ENCODE assay signal across 9 cellular contexts in the genomic region with DNA sequence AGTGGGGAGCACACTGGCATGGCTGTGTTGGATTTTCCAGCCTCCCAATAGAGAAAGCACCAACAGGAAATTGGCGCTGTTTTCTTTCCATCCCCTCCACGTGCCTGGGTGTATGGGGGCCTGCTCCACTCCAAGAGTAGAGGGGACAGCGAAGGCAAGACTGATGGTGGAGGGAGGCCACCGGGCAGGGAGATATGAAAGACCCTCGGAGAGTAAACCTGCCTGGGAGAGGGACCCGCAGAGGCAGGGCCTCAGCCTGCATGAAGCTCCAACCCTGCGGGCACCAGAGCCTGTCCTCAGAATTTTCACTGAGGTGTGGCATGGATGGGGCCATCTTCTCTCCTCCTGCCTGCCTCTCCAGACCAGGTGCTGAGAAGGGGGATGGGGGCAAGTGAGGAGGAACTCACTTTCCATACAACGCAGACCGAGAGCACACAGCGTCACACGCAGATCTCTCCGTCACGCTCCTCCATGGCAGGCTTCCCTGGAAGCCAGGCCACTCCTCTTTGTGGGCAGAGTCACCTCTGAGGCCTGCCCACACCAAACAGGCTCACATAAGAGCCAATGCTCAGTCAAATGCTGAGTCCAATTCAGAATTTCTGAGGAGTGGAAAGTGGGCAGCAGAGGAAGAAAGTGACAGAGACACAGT. TPM values are rescaled to one million over a fixed set of nuclear protein-coding genes. Genes with fewer than 3 reads are reported as not detected.
DNase-seq lines count a peak whose midpoint lies in the region; ATAC-seq and TF ChIP-seq lines count a peak whose summit lies in the region.
"Had no signal": no experiment of that assay in that cellular context is flagged by ENCODE, and none has a peak within 500 bp of the region (broad histone marks: within the 10 kb centered on the region; RNA-seq: fewer than 3 reads in every experiment).

No MANE protein-coding gene starts in this region.

- DNase-seq in GM23338 (ENCODE audit: low spot score): no peak
- DNase-seq in activated B cell treated with CpG ODN at 0.5 μM for 24 hours: no peak
- DNase-seq in stimulated activated CD4-positive, alpha-beta T cell treated with anti-CD3 and anti-CD28 coated beads, Interleukin-1b, Interleukin-23, amount 100 ng/mL, for 48 hours: peak; percentile 71
- DNase-seq in A673 (ENCODE audit: low spot score): no peak
- DNase-seq in HUDEP-2 (lab: John Stamatoyannopoulos, UW; ENCODE audit: unreplicated experiment in 76 of 76): no peak

- no peaks in the 10 kb centered on the region for H3K36me3 ChIP-seq in GM23338 (ENCODE audit: insufficient read depth)
- H3K36me3 ChIP-seq in gastroesophageal sphincter: no peaks in the 10 kb centered on the region
- no peaks in the 10 kb centered on the region for H3K36me3 ChIP-seq in A673 (ENCODE audit: insufficient read depth, low read length, poor library complexity, severe bottlenecking)

- intact Hi-C loops in activated B cell treated with CpG ODN at 0.5 μM for 24 hours (cut with micrococcal nuclease): loop anchor here (1.0 to 5.0 kb wide), 6 partner anchors 10 to 249 kb away; partner anchors contain the start of genes ANXA11 and TMEM254
- intact Hi-C loops in A673 (cut with micrococcal nuclease; ENCODE audit: unreplicated experiment): no loop called here

- no peaks in the 10 kb centered on the region for H3F3A ChIP-seq in GM23338 (replicated peaks; ENCODE audit: low read depth)

- TF ChIP-seq CTCF in GM23338 (conservative IDR thresholded peaks at IDR 0.05; ENCODE audit: low read depth in 2 of 2) (no peak), activated B cell treated with CpG ODN at 0.5 μM for 24 hours (IDR thresholded peaks at IDR 0.05) (no peak), gastroesophageal sphincter (IDR thresholded peaks at IDR 0.05) (no peak), A673 (conservative IDR thresholded peaks at IDR 0.05; ENCODE audit: low read depth, low read length) (no peak)

- H3K9me3 ChIP-seq in gastroesophageal sphincter: no peaks in the 10 kb centered on the region
- no peaks in the 10 kb centered on the region for H3K9me3 ChIP-seq in A673 (ENCODE audit: low read depth, low read length, poor library complexity, severe bottlenecking)

- H3K9me3 Mint-ChIP-seq in GM23338 (no peaks in the 10 kb centered on the region), activated B cell treated with CpG ODN at 0.5 μM for 24 hours (no peaks in the 10 kb centered on the region)

- TF ChIP-seq EP300 in gastroesophageal sphincter (IDR thresholded peaks at IDR 0.05): no peak

- no peak overlapping the region for H2AFZ ChIP-seq in GM23338

- CTCF ChIA-PET in activated B cell treated with CpG ODN at 0.5 μM for 24 hours (lab: Charles Lee) (interaction anchor here (1.8 to 2.4 kb wide), 2 partner anchors 36 to 43 kb away, joined by 9 to 11 read pairs; no protein-coding TSS in a partner anchor), A673 (lab: Charles Lee) (no interaction called here)

- H3K27ac Mint-ChIP-seq in GM23338: no peak overlapping the region
- peak overlapping the region; percentile 91 for H3K27ac Mint-ChIP-seq in activated B cell treated with CpG ODN at 0.5 μM for 24 hours

- H3K27me3 ChIP-seq in GM23338 (ENCODE audit: insufficient read depth) (no peaks in the 10 kb centered on the region), gastroesophageal sphincter (no peaks in the 10 kb centered on the region), A673 (replicated peaks; ENCODE audit: insufficient read depth, low read depth, low read length, poor library complexity) (no peaks in the 10 kb centered on the region)

- no TSS peak for BruUV-seq in A673 (replicated peaks; lab: Mats Ljungman, UMichigan)

- H3K27ac ChIP-seq in GM23338 (ENCODE audit: low read depth): no peak overlapping the region
- H3K27ac ChIP-seq in gastroesophageal sphincter: peak overlapping the region in 3 of 4 donors; percentile 60 to 70 (median 61)
- H3K27ac ChIP-seq in A673 (ENCODE audit: low read depth, low read length, poor library complexity, severe bottlenecking): no peak overlapping the region

- H3K4me1 ChIP-seq in GM23338 (ENCODE audit: insufficient read depth) (no peaks in the 10 kb centered on the region; the same call in 1 of the 2 replicates), gastroesophageal sphincter (peaks cover 0 to 100% (median 41%) of the 10 kb centered on the region in 3 donors), A673 (ENCODE audit: insufficient read depth, low read length, poor library complexity, severe bottlenecking) (peaks cover 12% of the 10 kb centered on the region)

- no peak overlapping the region for H3K4me2 ChIP-seq in GM23338

- H3K4me3 ChIP-seq in GM23338 (no peak overlapping the region), gastroesophageal sphincter (no peak overlapping the region), A673 (ENCODE audit: low read depth, low read length, poor library complexity, severe bottlenecking) (no peak overlapping the region)

- H3K9me2 ChIP-seq in GM23338 (ENCODE audit: insufficient read depth): no peaks in the 10 kb centered on the region; the same call in 1 of the 2 replicates

- no peaks in the 10 kb centered on the region for H3K36me3 Mint-ChIP-seq in GM23338 (ENCODE audit: low read depth)
- H3K36me3 Mint-ChIP-seq in activated B cell treated with CpG ODN at 0.5 μM for 24 hours (ENCODE audit: low read depth): peaks cover 30% of the 10 kb centered on the region

- H3K79me2 ChIP-seq in GM23338 (replicated peaks; ENCODE audit: insufficient read depth): peaks cover 53% of the 10 kb centered on the region

- ATAC-seq in GM23338: peak; percentile 77
- no peak for ATAC-seq in activated B cell treated with CpG ODN at 0.5 μM for 24 hours (ENCODE audit: low read depth)
- peak; percentile 77 for ATAC-seq in gastroesophageal sphincter
- ATAC-seq in GM21367 (IDR thresholded peaks at IDR 0.05; ENCODE audit: unreplicated experiment): no peak
- ATAC-seq in GM18867 (IDR thresholded peaks at IDR 0.05; ENCODE audit: unreplicated experiment): no peak

- H3K4me3 Mint-ChIP-seq in GM23338 (no peak overlapping the region), activated B cell treated with CpG ODN at 0.5 μM for 24 hours (no peak overlapping the region)

- no peak for TF ChIP-seq POLR2A in gastroesophageal sphincter (IDR thresholded peaks at IDR 0.05)

- 71% methylated on average over 5 of the region's 13 CpGs; no CpG with 5 or more reads in 1 of the 2 donors for WGBS in gastroesophageal sphincter (ENCODE audit: low coverage in 1 of 2), 2 donors

- H4K20me1 ChIP-seq in GM23338 (replicated peaks; ENCODE audit: insufficient read depth): peaks cover 15% of the 10 kb centered on the region

- POLR2A ChIA-PET in activated B cell treated with CpG ODN at 0.5 μM for 24 hours (lab: Charles Lee) (interaction anchor here (0.5 to 2.3 kb wide), 7 partner anchors 11 to 137 kb away, joined by 4 to 40 read pairs (median 10); partner anchors contain the start of genes ANXA11 and TMEM254), A673 (lab: Charles Lee; ENCODE audit: low non-redundant PET) (no interaction called here)

- H3K27me3 Mint-ChIP-seq in GM23338 (ENCODE audit: insufficient read depth, low read depth, poor library complexity) (no peaks in the 10 kb centered on the region), activated B cell treated with CpG ODN at 0.5 μM for 24 hours (no peaks in the 10 kb centered on the region)

- H3K4me1 Mint-ChIP-seq in GM23338: peaks cover 20% of the 10 kb centered on the region
- H3K4me1 Mint-ChIP-seq in activated B cell treated with CpG ODN at 0.5 μM for 24 hours: peaks cover 77% of the 10 kb centered on the region

TF ChIP-seq in GM23338, 12 proteins besides CTCF, POLR2A, EP300 and RAD21 (continues in another document):
- TF ChIP-seq JUNB (IDR thresholded peaks at IDR 0.05; ENCODE audit: unreplicated experiment) (no peak), CREB1 (CRISPR knock-in tag; IDR thresholded peaks at IDR 0.05; ENCODE audit: low read depth) (no peak)

RNA-seq across cellular contexts. Expression of gene ANXA11, which starts 18.8 kb away (rescaled TPM):
- total RNA-seq in GM23338 (2014; rRNA removed; shearing (Covaris generic)): 38.9 and 42.3 TPM in 2 replicates
- polyA plus RNA-seq in GM23338 (2016; fragmentation: Nextera tagmentation; extraction: Ambion mirVana): 70.0 and 73.7 TPM in 2 replicates
- 178 and 190 TPM in 2 replicates for total RNA-seq in activated B cell treated with CpG ODN at 0.5 μM for 24 hours
- 100 to 1,000 TPM; 117 to 225 (median 162) TPM for total RNA-seq in gastroesophageal sphincter
- total RNA-seq in A673 (2021): 118 and 119 TPM in 2 replicates

RNA-seq across cellular contexts. Expression of gene PLAC9, which starts 54.0 kb away (rescaled TPM):
- 0.89 and 1.1 TPM in 2 replicates for total RNA-seq in GM23338 (2014; rRNA removed; shearing (Covaris generic))
- 11.0 and 14.4 TPM in 2 replicates for polyA plus RNA-seq in GM23338 (2016; fragmentation: Nextera tagmentation; extraction: Ambion mirVana)
- total RNA-seq in activated B cell treated with CpG ODN at 0.5 μM for 24 hours (not detected in 2 replicates), gastroesophageal sphincter (10 to 100 TPM; 21.0 to 34.9 (median 28.9) TPM), A673 (2021) (not detected in 2 replicates)
- total RNA-seq: NCI-H460 had no signal

Comparison
In these comparisons a context has a peak if more than half of its experiments do, and no peak if none do; other contexts are left out.
1. ATAC-seq: peak in GM23338 (single experiment) and gastroesophageal sphincter (single experiment); none in activated B cell treated with CpG ODN at 0.5 μM for 24 hours (single experiment), GM21367 (single experiment) and GM18867 (single experiment).
2. H3K27ac ChIP-seq: peak in gastroesophageal sphincter (3 of 4); none in GM23338 (single experiment) and A673 (single experiment).
3. RNA of gene PLAC9, which starts 54.0 kb away (total RNA-seq): 21.0 to 34.9 TPM in gastroesophageal sphincter; 0.89 to 1.1 TPM in GM23338, not detected in activated B cell treated with CpG ODN at 0.5 μM for 24 hours and not detected in A673; every median in the first group is over 10 times any median in the second.